In the genomic region with DNA sequence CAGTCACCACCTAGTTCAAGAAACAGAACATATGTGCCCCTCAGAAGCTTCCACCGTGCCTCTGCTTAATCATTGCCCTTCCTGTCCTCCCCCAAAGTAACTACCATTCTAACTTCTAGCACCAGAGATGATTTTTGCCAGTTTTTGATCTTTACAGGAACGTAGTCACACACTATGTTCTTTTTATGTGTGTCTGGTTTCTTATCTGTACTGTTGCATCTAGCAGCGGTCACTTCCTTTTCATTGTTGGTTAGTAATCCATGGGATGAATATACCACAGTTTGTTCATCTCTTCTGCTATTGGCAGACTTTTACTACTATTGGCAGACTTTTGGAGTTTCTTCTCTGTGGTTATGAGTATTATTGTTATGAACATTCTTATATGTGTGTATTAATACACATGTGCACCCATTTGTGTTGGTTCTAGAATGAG, we compare ENCODE assay signal across 12 cellular contexts. TPM values are rescaled to one million over a fixed set of nuclear protein-coding genes. Genes with fewer than 3 reads are reported as not detected.
DNase-seq lines count a peak whose midpoint lies in the region; ATAC-seq, FAIRE-seq and TF ChIP-seq lines count a peak whose summit lies in the region.
"Had no signal": no experiment of that assay in that cellular context is flagged by ENCODE, and none has a peak within 500 bp of the region (broad histone marks: within the 10 kb centered on the region; RNA-seq: fewer than 3 reads in every experiment).

No MANE protein-coding gene starts in this region.

- in situ Hi-C loops in K562 (cut with MboI): no loop called here

- no peak overlapping the region for H2AFZ ChIP-seq in Loucy (ENCODE audit: low read length)
- no peak overlapping the region for H2AFZ ChIP-seq in K562 (ENCODE audit: low read depth, low read length)

- H3K27ac Mint-ChIP-seq in CD4-positive, CD25-positive, alpha-beta regulatory T cell: peak overlapping the region in 2 of 3 donors; percentile 2 to 20

- H4K20me1 ChIP-seq in Loucy (ENCODE audit: insufficient read depth, low read length, poor library complexity, severe bottlenecking) (peaks cover 27% of the 10 kb centered on the region), K562 (replicated peaks; ENCODE audit: control insufficient read depth, insufficient read depth, low read length) (no peaks in the 10 kb centered on the region)

- CTCF ChIA-PET in K562 (lab: Yijun Ruan, JAX; ENCODE audit: low intra/inter-chr PET ratio) (no interaction called here), RWPE1 (lab: Yijun Ruan, JAX) (no interaction called here)

- intact Hi-C loops in K562 (cut with micrococcal nuclease): no loop called here

- 31% methylated on average over 3 of the region's 3 CpGs for WGBS in K562 (ENCODE audit: insufficient coverage, low coverage, missing lambda C conversion rate)

- no peak for FAIRE-seq in K562 (lab: Jason Lieb, UNC)

- no peaks in the 10 kb centered on the region for H3K9me3 Mint-ChIP-seq in CD4-positive, CD25-positive, alpha-beta regulatory T cell

- H3K27ac ChIP-seq in CD4-positive, CD25-positive, alpha-beta regulatory T cell (ENCODE audit: insufficient read depth, low read length, poor library complexity, severe bottlenecking): no peak overlapping the region
- H3K27ac ChIP-seq in K562 (ENCODE audit: extremely low read depth, low read depth, low read length): no peak overlapping the region
- H3K27ac ChIP-seq in mucosa of rectum (ENCODE audit: low read depth in 2 of 2, low read length in 2 of 2): peak overlapping the region; percentile 89 to 91
- no peak overlapping the region for H3K27ac ChIP-seq in RWPE1

- H3K36me3 ChIP-seq in CD4-positive, CD25-positive, alpha-beta regulatory T cell (ENCODE audit: control insufficient read depth, insufficient read depth, low read length): peaks cover 21% of the 10 kb centered on the region
- H3K36me3 ChIP-seq in Loucy (ENCODE audit: insufficient read depth, low read length): peaks cover 51% of the 10 kb centered on the region
- peaks cover 41% of the 10 kb centered on the region; the same call in 2 of the 3 replicates for H3K36me3 ChIP-seq in K562 (ENCODE audit: control insufficient read depth, insufficient read depth, low read length)
- peaks cover 12% of the 10 kb centered on the region in 2 donors for H3K36me3 ChIP-seq in mucosa of rectum (ENCODE audit: control insufficient read depth in 2 of 2, insufficient read depth in 2 of 2, low read length in 2 of 2)

- peaks cover 20% of the 10 kb centered on the region for H3K4me1 ChIP-seq in CD4-positive, CD25-positive, alpha-beta regulatory T cell (ENCODE audit: control insufficient read depth, insufficient read depth, low read length, poor library complexity, severe bottlenecking)
- H3K4me1 ChIP-seq in Loucy (ENCODE audit: insufficient read depth, low read length, poor library complexity, severe bottlenecking): peaks cover 64% of the 10 kb centered on the region
- no peaks in the 10 kb centered on the region for H3K4me1 ChIP-seq in K562 (replicated peaks in 1 of 2; ENCODE audit: control insufficient read depth in 2 of 2, insufficient read depth in 2 of 2, low read length in 2 of 2)
- H3K4me1 ChIP-seq in mucosa of rectum (ENCODE audit: control insufficient read depth in 2 of 2, insufficient read depth in 2 of 2, low read length in 2 of 2): peaks cover 17 to 38% of the 10 kb centered on the region in 2 donors

- H3K9me3 ChIP-seq in CD4-positive, CD25-positive, alpha-beta regulatory T cell (ENCODE audit: control insufficient read depth in 2 of 2, low read length in 2 of 2): no peaks in the 10 kb centered on the region
- H3K9me3 ChIP-seq in Loucy (ENCODE audit: insufficient read depth, low read depth, low read length): no peaks in the 10 kb centered on the region
- no peaks in the 10 kb centered on the region for H3K9me3 ChIP-seq in K562 (replicated peaks; ENCODE audit: control insufficient read depth, insufficient read depth, low read depth, low read length)
- no peaks in the 10 kb centered on the region for H3K9me3 ChIP-seq in mucosa of rectum (ENCODE audit: control insufficient read depth in 2 of 2, low read length in 2 of 2)

- POLR2A ChIA-PET in K562 (lab: Yijun Ruan, JAX): no interaction called here
- POLR2A ChIA-PET in RWPE1 (lab: Yijun Ruan, JAX; ENCODE audit: low non-redundant PET): no interaction called here

- H3K27me3 Mint-ChIP-seq in CD4-positive, CD25-positive, alpha-beta regulatory T cell: no peaks in the 10 kb centered on the region

- H3K9ac ChIP-seq in Loucy (ENCODE audit: low read depth, low read length, poor library complexity, severe bottlenecking) (peak overlapping the region; percentile 59), K562 (ENCODE audit: insufficient read depth in 1 of 2, low read depth in 2 of 2, low read length in 2 of 2) (no peak overlapping the region), mucosa of rectum (ENCODE audit: low read depth in 1 of 2, low read length in 2 of 2) (no peak overlapping the region)

- TF ChIP-seq RAD21 in K562 (CRISPR knock-in tag; conservative IDR thresholded peaks at IDR 0.05 in 1 of 2, IDR thresholded peaks at IDR 0.05 in 1 of 2): no peak

- BruUV-seq in K562 (replicated peaks; lab: Mats Ljungman, UMichigan): no TSS peak

- no peak for TF ChIP-seq POLR2A in K562 (conservative IDR thresholded peaks at IDR 0.05)

- H3F3A ChIP-seq in Loucy (ENCODE audit: low read depth): peaks cover 16% of the 10 kb centered on the region

- no peaks in the 10 kb centered on the region for H3K27me3 ChIP-seq in CD4-positive, CD25-positive, alpha-beta regulatory T cell (ENCODE audit: control insufficient read depth, insufficient read depth, low read length)
- H3K27me3 ChIP-seq in Loucy (ENCODE audit: insufficient read depth, low read length, poor library complexity, severe bottlenecking): no peaks in the 10 kb centered on the region
- no peaks in the 10 kb centered on the region for H3K27me3 ChIP-seq in K562 (ENCODE audit: control insufficient read depth in 2 of 2, insufficient read depth in 2 of 2, low read length in 2 of 2)
- H3K27me3 ChIP-seq in mucosa of rectum (ENCODE audit: control insufficient read depth in 2 of 2, insufficient read depth in 2 of 2, low read length in 2 of 2): no peaks in the 10 kb centered on the region

- peaks cover 23 to 58% (median 47%) of the 10 kb centered on the region in 4 donors for H3K4me1 Mint-ChIP-seq in CD4-positive, CD25-positive, alpha-beta regulatory T cell

- no peaks in the 10 kb centered on the region for H3K9me1 ChIP-seq in K562 (ENCODE audit: control insufficient read depth, insufficient read depth, low read length)

- DNase-seq in CD4-positive, CD25-positive, alpha-beta regulatory T cell: peak in 1 of 3 donors; percentile 28
- DNase-seq in K562 (ENCODE audit: extremely low read depth in 1 of 4, low spot score in 3 of 4): no peak
- DNase-seq in NCI-H2107 treated with DMSO at 0.1 percent for 48 hours (lab: John Stamatoyannopoulos, UW; ENCODE audit: unreplicated experiment): no peak
- DNase-seq in NK-92 (lab: John Stamatoyannopoulos, UW; ENCODE audit: unreplicated experiment): no peak
- no peak for DNase-seq in NCI-H1105 treated with DMSO at 0.1 percent for 48 hours (lab: John Stamatoyannopoulos, UW)
- DNase-seq in RWPE1 (ENCODE audit: low spot score): no peak
- DNase-seq: amygdala, hippocampal formation, Karpas-422, posterior cingulate gyrus had no signal

- no peak overlapping the region for H3K4me3 ChIP-seq in CD4-positive, CD25-positive, alpha-beta regulatory T cell (ENCODE audit: low read depth, low read length)
- H3K4me3 ChIP-seq in Loucy (ENCODE audit: low read length, poor library complexity, severe bottlenecking) (peak overlapping the region; percentile 55), K562 (no peak overlapping the region), mucosa of rectum (ENCODE audit: low read length in 2 of 2) (peak overlapping the region; percentile 50)

- ATAC-seq in CD4-positive, CD25-positive, alpha-beta regulatory T cell (ENCODE audit: low read depth in 2 of 2): peak; percentile 52 to 57
- ATAC-seq in K562: no peak

- H3K9me2 ChIP-seq in Loucy (replicated peaks; ENCODE audit: low read depth, low read length): no peaks in the 10 kb centered on the region

- TF ChIP-seq CTCF in Loucy (conservative IDR thresholded peaks at IDR 0.05; ENCODE audit: low read length): no peak
- no peak for TF ChIP-seq CTCF in K562 (IDR thresholded peaks at IDR 0.05 in 2 of 3, conservative IDR thresholded peaks at IDR 0.05 in 1 of 3; ENCODE audit: insufficient read depth in 2 of 3, low read depth in 1 of 3, low read length in 3 of 3)
- TF ChIP-seq CTCF in RWPE1 (conservative IDR thresholded peaks at IDR 0.05; ENCODE audit: low read depth): no peak

- H3K4me3 Mint-ChIP-seq in CD4-positive, CD25-positive, alpha-beta regulatory T cell: peak overlapping the region in 1 of 4 donors; percentile 12

- no peak for TF ChIP-seq EP300 in K562 (IDR thresholded peaks at IDR 0.05; ENCODE audit: low read length)

- H3K79me2 ChIP-seq in Loucy (ENCODE audit: insufficient read depth, low read length) (peaks cover 79% of the 10 kb centered on the region), K562 (ENCODE audit: control insufficient read depth, insufficient read depth, low read length) (no peaks in the 10 kb centered on the region; the same call in none of the 3 replicates)

- H3K4me2 ChIP-seq in Loucy (ENCODE audit: low read depth, low read length, poor library complexity, severe bottlenecking) (peak overlapping the region; percentile 73), K562 (ENCODE audit: insufficient read depth, low read length) (no peak overlapping the region)

- peaks cover 45% of the 10 kb centered on the region for H3K36me3 Mint-ChIP-seq in CD4-positive, CD25-positive, alpha-beta regulatory T cell

RNA-seq across cellular contexts. Expression of gene SPECC1L, which starts 34.6 kb away (rescaled TPM):
- total RNA-seq in CD4-positive, CD25-positive, alpha-beta regulatory T cell: 39.6 TPM
- polyA plus RNA-seq in CD4-positive, CD25-positive, alpha-beta regulatory T cell: 1 to 10 TPM; 4.1 to 8.6 (median 5.5) TPM
- total RNA-seq in K562 (2011; cell fraction: chromatin; rRNA removed; ENCODE audit: low replicate concordance): 26.8 and 55.2 TPM in 2 replicates
- 14.2 and 18.8 TPM in 2 replicates for total RNA-seq in K562 (2011; cell fraction: nucleolus; rRNA removed)
- total RNA-seq in K562 (2011; cell fraction: nucleoplasm; rRNA removed): 20.5 and 27.3 TPM in 2 replicates
- 11.5 and 15.4 TPM in 2 replicates for total RNA-seq in K562 (2014; rRNA removed)
- 17.6 and 19.4 TPM in 2 replicates for total RNA-seq in K562 (2014; rRNA removed; fragmentation: Illumina TruSeq; extraction: Trizol)
- 19.2 and 20.3 TPM in 2 replicates for total RNA-seq in K562 (2015; rRNA removed; fragmentation: Illumina TruSeq; extraction: Trizol)
- 26.0 and 27.9 TPM in 2 replicates for total RNA-seq in K562 (2021)
- polyA plus RNA-seq in K562 (2011; rRNA removed): 13.0 and 15.8 TPM in 2 replicates
- polyA plus RNA-seq in K562 (2011; cell fraction: cytosol; rRNA removed): 9.1 and 9.5 TPM in 2 replicates
- polyA plus RNA-seq in K562 (2011; cell fraction: nucleus; rRNA removed): 15.3 and 16.7 TPM in 2 replicates
- polyA plus RNA-seq in K562 (2012): 11.1 and 12.7 TPM in 2 replicates
- polyA plus RNA-seq in K562 (2014; fragmentation: Illumina TruSeq; extraction: Trizol): 11.7 and 14.5 TPM in 2 replicates
- 1 to 10 TPM; 1.4 to 2.6 TPM for polyA plus RNA-seq in K562 (2014; fragmentation: Nextera tagmentation; extraction: Ambion mirVana)
- polyA plus RNA-seq in K562 (2014; rRNA removed): 9.1 and 9.8 TPM in 2 replicates
- 35.3 and 44.3 TPM in 2 replicates for polyA minus RNA-seq in K562 (2011; rRNA and poly(A)+ RNA removed)
- 14.5 and 16.0 TPM in 2 replicates for polyA minus RNA-seq in K562 (2011; cell fraction: cytosol; rRNA and poly(A)+ RNA removed)
- polyA minus RNA-seq in K562 (2011; cell fraction: nucleus; rRNA and poly(A)+ RNA removed): 11.0 and 24.5 TPM in 2 replicates

Comparison
In these comparisons a context has a peak if more than half of its experiments do, and no peak if none do; other contexts are left out.
1. H3K27ac ChIP-seq: peak in mucosa of rectum (2 of 2); none in CD4-positive, CD25-positive, alpha-beta regulatory T cell (single experiment), K562 (single experiment) and RWPE1 (single experiment).
2. H3K4me3 ChIP-seq: peak in Loucy (single experiment) and mucosa of rectum (2 of 2); none in CD4-positive, CD25-positive, alpha-beta regulatory T cell (single experiment) and K562 (single experiment).